8 cellular contexts compared by ENCODE assay signal in the genomic region with DNA sequence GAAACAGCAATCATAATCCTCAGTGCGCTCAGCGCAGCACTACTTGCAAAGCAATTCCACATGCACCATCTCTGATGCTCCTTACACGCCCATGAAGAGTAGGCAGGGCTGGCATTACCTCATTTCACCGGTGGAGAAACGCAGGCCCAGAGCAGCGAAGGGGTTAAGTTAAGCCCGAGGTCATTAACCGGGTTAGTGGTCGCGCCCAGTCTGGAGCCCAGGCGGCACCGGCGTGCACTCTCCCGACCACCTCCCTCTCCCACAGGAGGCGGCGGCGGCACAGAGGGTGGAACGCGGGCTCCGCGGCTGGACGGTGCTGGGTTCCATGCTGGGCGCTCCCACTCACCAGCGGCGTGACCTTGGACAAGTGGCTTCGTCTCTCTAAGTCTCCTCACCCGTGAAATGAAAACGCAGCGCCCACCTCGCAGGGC. TPM values are rescaled to one million over a fixed set of nuclear protein-coding genes. Genes with fewer than 3 reads are reported as not detected.
DNase-seq lines count a peak whose midpoint lies in the region; ATAC-seq and TF ChIP-seq lines count a peak whose summit lies in the region.

No MANE protein-coding gene starts in this region.

- peaks cover 29% of the 10 kb centered on the region for H3K79me2 ChIP-seq in ACC112 (ENCODE audit: control insufficient read depth, insufficient read depth, low read length, unreplicated experiment)

- no peak overlapping the region for H2AFZ ChIP-seq in ACC112 (ENCODE audit: low read length, unreplicated experiment)

- peak overlapping the region; percentile 89 to 98 (median 94) for H3K4me3 Mint-ChIP-seq in brain

- no peaks in the 10 kb centered on the region for H3K9me3 ChIP-seq in MG63
- H3K9me3 ChIP-seq in stomach smooth muscle (ENCODE audit: control insufficient read depth in 2 of 2, low read length in 2 of 2): no peaks in the 10 kb centered on the region

- peak overlapping the region; percentile 85 to 97 (median 96) for H3K27ac Mint-ChIP-seq in brain

- no peaks in the 10 kb centered on the region for H3K9me3 Mint-ChIP-seq in brain

- DNase-seq in MG63: no peak
- DNase-seq in kidney tubule cell (ENCODE audit: low spot score): peak; percentile 55
- DNase-seq in NCI-H226: no peak
- no peak for DNase-seq in 8988T

- no peak for TF ChIP-seq CTCF in brain (conservative IDR thresholded peaks at IDR 0.05)

- peak overlapping the region; percentile 35; the same call in 1 of the 2 replicates for H3K27ac ChIP-seq in ACC112 (ENCODE audit: low read depth, low read length)
- peak overlapping the region; percentile 95 for H3K27ac ChIP-seq in stomach smooth muscle (ENCODE audit: low read length)

- H3K27me3 Mint-ChIP-seq in brain: peaks cover 14% of the 10 kb centered on the region

- H3K9ac ChIP-seq in stomach smooth muscle (ENCODE audit: low read length in 2 of 2): peak overlapping the region; percentile 82 to 91

- peaks cover 4% of the 10 kb centered on the region for H3K36me3 Mint-ChIP-seq in brain

- H3K4me1 ChIP-seq in ACC112 (ENCODE audit: control insufficient read depth, insufficient read depth, low read length, unreplicated experiment): peaks cover 31% of the 10 kb centered on the region
- H3K4me1 ChIP-seq in stomach smooth muscle (ENCODE audit: control insufficient read depth, insufficient read depth, low read length): peaks cover 47% of the 10 kb centered on the region

- H3K4me3 ChIP-seq in ACC112 (ENCODE audit: low read depth, low read length) (peak overlapping the region; percentile 73), MG63 (peak overlapping the region; percentile 89), stomach smooth muscle (ENCODE audit: low read length in 2 of 2) (peak overlapping the region; percentile 87 to 88)

- no peaks in the 10 kb centered on the region for H3K27me3 ChIP-seq in ACC112 (ENCODE audit: insufficient read depth, low read length)
- no peaks in the 10 kb centered on the region for H3K27me3 ChIP-seq in MG63
- no peaks in the 10 kb centered on the region for H3K27me3 ChIP-seq in stomach smooth muscle (ENCODE audit: control insufficient read depth in 1 of 2, insufficient read depth in 2 of 2, low read length in 2 of 2)

- H3K36me3 ChIP-seq in ACC112 (ENCODE audit: insufficient read depth, low read length) (no peaks in the 10 kb centered on the region), MG63 (peaks cover 11% of the 10 kb centered on the region), stomach smooth muscle (ENCODE audit: control insufficient read depth in 2 of 2, insufficient read depth in 2 of 2, low read length in 2 of 2) (peaks cover 3 to 14% of the 10 kb centered on the region in 2 donors)

- H3K4me1 Mint-ChIP-seq in brain: peaks cover 53% of the 10 kb centered on the region

- peak; percentile 4 for ATAC-seq in GM19023 (IDR thresholded peaks at IDR 0.05; ENCODE audit: unreplicated experiment)

RNA-seq across cellular contexts. Expression of gene FASTK, which starts 0.5 kb away (rescaled TPM):
- total RNA-seq in MG63 (2014; rRNA removed; shearing (Covaris generic); ENCODE audit: low replicate concordance): 47.5 and 71.5 TPM in 2 replicates
- 47.4 TPM for polyA plus RNA-seq in brain (ENCODE audit: insufficient read depth, low read depth, low replicate concordance)

RNA-seq across cellular contexts. Expression of gene TMUB1, which starts 3.2 kb away (rescaled TPM):
- 5.2 and 32.9 TPM in 2 replicates for total RNA-seq in MG63 (2014; rRNA removed; shearing (Covaris generic); ENCODE audit: low replicate concordance)
- polyA plus RNA-seq in brain (ENCODE audit: insufficient read depth, low read depth, low replicate concordance): 80.0 TPM

RNA-seq across cellular contexts. Expression of gene AGAP3, which starts 6.2 kb away (rescaled TPM):
- total RNA-seq in MG63 (2014; rRNA removed; shearing (Covaris generic); ENCODE audit: low replicate concordance): 22.5 and 35.1 TPM in 2 replicates
- 221 TPM for polyA plus RNA-seq in brain (ENCODE audit: insufficient read depth, low read depth, low replicate concordance)

RNA-seq across cellular contexts. Expression of gene SLC4A2, which starts 20.7 kb away (rescaled TPM):
- total RNA-seq in MG63 (2014; rRNA removed; shearing (Covaris generic); ENCODE audit: low replicate concordance): 38.6 and 81.5 TPM in 2 replicates
- polyA plus RNA-seq in brain (ENCODE audit: insufficient read depth, low read depth, low replicate concordance): 84.5 TPM

RNA-seq across cellular contexts. Expression of gene CDK5, which starts 22.4 kb away (rescaled TPM):
- total RNA-seq in MG63 (2014; rRNA removed; shearing (Covaris generic); ENCODE audit: low replicate concordance): 11.0 and 21.7 TPM in 2 replicates
- 45.3 TPM for polyA plus RNA-seq in brain (ENCODE audit: insufficient read depth, low read depth, low replicate concordance)
